In the genomic region with DNA sequence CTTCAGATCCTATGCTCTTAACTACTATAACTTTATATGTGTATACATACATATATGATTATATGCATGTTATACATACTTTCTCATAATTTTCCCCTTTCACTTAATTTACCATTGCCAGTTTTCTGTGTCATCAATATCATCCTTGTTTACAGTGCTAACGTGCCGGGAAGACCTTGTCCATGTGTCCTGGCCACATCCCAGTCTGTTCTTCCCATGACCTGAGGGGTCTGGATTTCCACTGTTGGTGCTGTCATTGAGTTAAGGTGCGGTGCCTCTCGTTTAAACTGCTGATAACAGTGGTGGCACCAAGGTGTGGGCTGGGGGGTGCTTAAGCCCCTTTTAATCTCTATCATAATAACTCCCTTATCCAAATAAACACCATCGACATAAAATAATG, we compare ENCODE assay signal across 22 cellular contexts. TPM values are rescaled to one million over a fixed set of nuclear protein-coding genes. Genes with fewer than 3 reads are reported as not detected.
DNase-seq lines count a peak whose midpoint lies in the region; ATAC-seq and TF ChIP-seq lines count a peak whose summit lies in the region.
"Had no signal": no experiment of that assay in that cellular context is flagged by ENCODE, and none has a peak within 500 bp of the region (broad histone marks: within the 10 kb centered on the region; RNA-seq: fewer than 3 reads in every experiment).

No MANE protein-coding gene starts in this region.

- H3K4me3 Mint-ChIP-seq in activated CD8-positive, alpha-beta T cell treated with anti-CD3 and anti-CD28 coated beads, Interleukin-2, amount 10 ng/mL, durations not matched to agents 7 days and 5 days = no peak overlapping the region
- no peak overlapping the region for H3K4me3 Mint-ChIP-seq in activated CD8-positive, alpha-beta T cell treated with anti-CD3 and anti-CD28 coated beads for 36 hours
- H3K4me3 Mint-ChIP-seq in T-helper 17 cell = no peak overlapping the region
- no peak overlapping the region for H3K4me3 Mint-ChIP-seq in stimulated activated effector memory CD8-positive, alpha-beta T cell treated with anti-CD3 and anti-CD28 coated beads, Interleukin-12 subunit alpha, Interleukin-12 subunit beta, amount 100 ng/mL, for 72 hours
- H3K4me3 Mint-ChIP-seq: type B pancreatic cell had no signal

- intact Hi-C loops in activated CD8-positive, alpha-beta T cell treated with anti-CD3 and anti-CD28 coated beads for 36 hours (cut with micrococcal nuclease) = no loop called here

- peaks cover 37% of the 10 kb centered on the region for H3K4me1 Mint-ChIP-seq in activated CD8-positive, alpha-beta T cell treated with anti-CD3 and anti-CD28 coated beads, Interleukin-2, amount 10 ng/mL, durations not matched to agents 7 days and 5 days (ENCODE audit: low read depth)
- peaks cover 32% of the 10 kb centered on the region for H3K4me1 Mint-ChIP-seq in activated CD8-positive, alpha-beta T cell treated with anti-CD3 and anti-CD28 coated beads for 36 hours (ENCODE audit: low read depth)
- H3K4me1 Mint-ChIP-seq in T-helper 17 cell = peaks cover 18% of the 10 kb centered on the region
- H3K4me1 Mint-ChIP-seq in stimulated activated effector memory CD8-positive, alpha-beta T cell treated with anti-CD3 and anti-CD28 coated beads, Interleukin-12 subunit alpha, Interleukin-12 subunit beta, amount 100 ng/mL, for 72 hours = peaks cover 29% of the 10 kb centered on the region

- no peaks in the 10 kb centered on the region for H3K27me3 Mint-ChIP-seq in activated CD8-positive, alpha-beta T cell treated with anti-CD3 and anti-CD28 coated beads, Interleukin-2, amount 10 ng/mL, durations not matched to agents 7 days and 5 days (ENCODE audit: low read depth)
- no peaks in the 10 kb centered on the region for H3K27me3 Mint-ChIP-seq in activated CD8-positive, alpha-beta T cell treated with anti-CD3 and anti-CD28 coated beads for 36 hours
- no peaks in the 10 kb centered on the region for H3K27me3 Mint-ChIP-seq in T-helper 17 cell
- H3K27me3 Mint-ChIP-seq: type B pancreatic cell had no signal

- POLR2A ChIA-PET in activated CD8-positive, alpha-beta T cell treated with anti-CD3 and anti-CD28 coated beads, Interleukin-2, amount 10 ng/mL, durations not matched to agents 7 days and 5 days (lab: Charles Lee) = interaction anchor here (2.2 kb wide), 1 partner anchor 12 kb away, joined by 11 read pairs; no protein-coding TSS in a partner anchor
- POLR2A ChIA-PET in activated CD8-positive, alpha-beta T cell treated with anti-CD3 and anti-CD28 coated beads for 36 hours (lab: Charles Lee) = interaction anchor here (0.7 to 1.3 kb wide), 2 partner anchors 8 to 23 kb away, joined by 3 read pairs; no protein-coding TSS in a partner anchor

- no peak for TF ChIP-seq RAD21 in liver (IDR thresholded peaks at IDR 0.05)

- peak overlapping the region; percentile 10 to 22 for H3K27ac ChIP-seq in liver (ENCODE audit: low read depth in 1 of 2, low read length in 2 of 2)
- H3K27ac ChIP-seq: BLaER1 had no signal

- 52% methylated on average over 5 of the region's 5 CpGs for WGBS in liver

- DNase-seq in activated CD8-positive, alpha-beta T cell treated with anti-CD3 and anti-CD28 coated beads, Interleukin-2, amount 10 ng/mL, durations not matched to agents 7 days and 5 days = no peak
- no peak for DNase-seq in activated CD8-positive, alpha-beta T cell treated with anti-CD3 and anti-CD28 coated beads for 36 hours
- DNase-seq in T-helper 17 cell (no peak), kidney tubule cell (ENCODE audit: low spot score) (no peak), OCI-M1 (lab: John Stamatoyannopoulos, UW) (no peak)
- peak in 1 of 2 donors; percentile 26 for DNase-seq in stimulated activated effector memory CD8-positive, alpha-beta T cell treated with anti-CD3 and anti-CD28 coated beads, Interleukin-12 subunit alpha, Interleukin-12 subunit beta, amount 100 ng/mL, for 72 hours (ENCODE audit: low spot score in 2 of 2)
- no peak for DNase-seq in stimulated activated CD4-positive, alpha-beta T cell treated with anti-CD3 and anti-CD28 coated beads, Interleukin-2, amount 100 ng/mL, for 48 hours
- DNase-seq: activated CD4-positive, alpha-beta T cell treated with anti-CD3 and anti-CD28 coated beads, Interleukin-2, amount 50 U/mL, for 4 hours; activated gamma-delta T cell treated with Interleukin-2 at 50 U/mL for 16 hours; activated T-cell treated with anti-CD3 and anti-CD28 coated beads for 4 hours; DMS 273 treated with DMSO at 0.1 percent for 48 hours; GDM1; GOT3; Karpas-422; kidney glomerular epithelial cell; NCI-H1092; NCI-H510A; RPMI8226 had no signal

- TF ChIP-seq CTCF in activated CD8-positive, alpha-beta T cell treated with anti-CD3 and anti-CD28 coated beads for 36 hours (IDR thresholded peaks at IDR 0.05) = no peak
- TF ChIP-seq CTCF in liver (IDR thresholded peaks at IDR 0.05; ENCODE audit: low read depth, low read length, missing input control) = no peak

- CTCF ChIA-PET in activated CD8-positive, alpha-beta T cell treated with anti-CD3 and anti-CD28 coated beads, Interleukin-2, amount 10 ng/mL, durations not matched to agents 7 days and 5 days (lab: Charles Lee) = interaction anchor here (1.4 to 1.8 kb wide), 2 partner anchors 8 to 10 kb away, joined by 4 to 5 read pairs; a partner anchor contains a TSS
- CTCF ChIA-PET in activated CD8-positive, alpha-beta T cell treated with anti-CD3 and anti-CD28 coated beads for 36 hours (lab: Charles Lee) = no interaction called here

- H3K4me3 ChIP-seq in liver (ENCODE audit: low read depth in 1 of 3, low read length in 3 of 3) = no peak overlapping the region
- H3K4me3 ChIP-seq: BLaER1, mucosa of descending colon had no signal

- no peak overlapping the region for H3K9ac ChIP-seq in liver (ENCODE audit: low read depth in 1 of 2, low read length in 2 of 2)
- H3K9ac ChIP-seq: BLaER1 had no signal

- no peaks in the 10 kb centered on the region for H3K36me3 ChIP-seq in liver (ENCODE audit: control insufficient read depth in 4 of 4, insufficient read depth in 3 of 4, low read depth in 1 of 4, low read length in 3 of 4)

- H3K27me3 ChIP-seq in liver (ENCODE audit: control insufficient read depth in 4 of 4, insufficient read depth in 4 of 4, low read length in 3 of 4) = no peaks in the 10 kb centered on the region
- H3K27me3 ChIP-seq: BLaER1 had no signal

- peak overlapping the region; percentile 12 for H3K27ac Mint-ChIP-seq in activated CD8-positive, alpha-beta T cell treated with anti-CD3 and anti-CD28 coated beads, Interleukin-2, amount 10 ng/mL, durations not matched to agents 7 days and 5 days
- no peak overlapping the region for H3K27ac Mint-ChIP-seq in activated CD8-positive, alpha-beta T cell treated with anti-CD3 and anti-CD28 coated beads for 36 hours
- H3K27ac Mint-ChIP-seq in T-helper 17 cell = peak overlapping the region; percentile 43
- H3K27ac Mint-ChIP-seq in stimulated activated effector memory CD8-positive, alpha-beta T cell treated with anti-CD3 and anti-CD28 coated beads, Interleukin-12 subunit alpha, Interleukin-12 subunit beta, amount 100 ng/mL, for 72 hours = peak overlapping the region; percentile 20
- H3K27ac Mint-ChIP-seq: type B pancreatic cell had no signal

- ATAC-seq in activated CD8-positive, alpha-beta T cell treated with anti-CD3 and anti-CD28 coated beads, Interleukin-2, amount 10 ng/mL, durations not matched to agents 7 days and 5 days = no peak
- no peak for ATAC-seq in activated CD8-positive, alpha-beta T cell treated with anti-CD3 and anti-CD28 coated beads for 36 hours
- no peak for ATAC-seq in T-helper 17 cell
- ATAC-seq in stimulated activated effector memory CD8-positive, alpha-beta T cell treated with anti-CD3 and anti-CD28 coated beads, Interleukin-12 subunit alpha, Interleukin-12 subunit beta, amount 100 ng/mL, for 72 hours = no peak

- H3K9me3 ChIP-seq in T-helper 17 cell (ENCODE audit: control insufficient read depth, low read length, poor library complexity, severe bottlenecking) (no peaks in the 10 kb centered on the region), liver (ENCODE audit: control insufficient read depth in 4 of 4, low read length in 3 of 4) (no peaks in the 10 kb centered on the region)
- H3K9me3 ChIP-seq: BLaER1, mucosa of descending colon had no signal

- peaks cover 31% of the 10 kb centered on the region for H3K36me3 Mint-ChIP-seq in activated CD8-positive, alpha-beta T cell treated with anti-CD3 and anti-CD28 coated beads, Interleukin-2, amount 10 ng/mL, durations not matched to agents 7 days and 5 days (ENCODE audit: low read depth)
- peaks cover 23% of the 10 kb centered on the region for H3K36me3 Mint-ChIP-seq in activated CD8-positive, alpha-beta T cell treated with anti-CD3 and anti-CD28 coated beads for 36 hours (ENCODE audit: low read depth)
- no peaks in the 10 kb centered on the region for H3K36me3 Mint-ChIP-seq in T-helper 17 cell (ENCODE audit: low read depth)
- H3K36me3 Mint-ChIP-seq in stimulated activated effector memory CD8-positive, alpha-beta T cell treated with anti-CD3 and anti-CD28 coated beads, Interleukin-12 subunit alpha, Interleukin-12 subunit beta, amount 100 ng/mL, for 72 hours = peaks cover 4% of the 10 kb centered on the region
- H3K36me3 Mint-ChIP-seq: type B pancreatic cell had no signal

- peaks cover 4 to 17% (median 11%) of the 10 kb centered on the region in 4 donors for H3K4me1 ChIP-seq in liver (ENCODE audit: control insufficient read depth in 4 of 4, insufficient read depth in 4 of 4, low read length in 3 of 4)

- no peaks in the 10 kb centered on the region for H3K9me3 Mint-ChIP-seq in activated CD8-positive, alpha-beta T cell treated with anti-CD3 and anti-CD28 coated beads, Interleukin-2, amount 10 ng/mL, durations not matched to agents 7 days and 5 days (ENCODE audit: insufficient read depth)
- no peaks in the 10 kb centered on the region for H3K9me3 Mint-ChIP-seq in activated CD8-positive, alpha-beta T cell treated with anti-CD3 and anti-CD28 coated beads for 36 hours
- no peaks in the 10 kb centered on the region for H3K9me3 Mint-ChIP-seq in stimulated activated effector memory CD8-positive, alpha-beta T cell treated with anti-CD3 and anti-CD28 coated beads, Interleukin-12 subunit alpha, Interleukin-12 subunit beta, amount 100 ng/mL, for 72 hours
- H3K9me3 Mint-ChIP-seq: type B pancreatic cell had no signal

TF ChIP-seq in liver, 16 proteins besides CTCF, POLR2A, EP300 and RAD21 (continues in another document):
- no peak for TF ChIP-seq HNF4G (IDR thresholded peaks at IDR 0.05)
- no peak for TF ChIP-seq SP1 (IDR thresholded peaks at IDR 0.05)
- TF ChIP-seq TAF1 (conservative IDR thresholded peaks at IDR 0.05) = no peak

RNA-seq across cellular contexts. Expression of a gene that starts 8.5 kb away (rescaled TPM):
- 1 to 10 TPM; 1.9 to 2.0 TPM for total RNA-seq in activated CD8-positive, alpha-beta T cell treated with anti-CD3 and anti-CD28 coated beads, Interleukin-2, amount 10 ng/mL, durations not matched to agents 7 days and 5 days
- total RNA-seq in activated CD8-positive, alpha-beta T cell treated with anti-CD3 and anti-CD28 coated beads for 36 hours = 1 to 10 TPM; 3.0 to 3.7 TPM
- total RNA-seq in T-helper 17 cell = 1 to 10 TPM; 1.2 to 2.3 TPM
- 1 to 10 TPM; 1.9 to 3.6 TPM for total RNA-seq in liver
- 1 to 10 TPM; 5.8 to 6.1 TPM for polyA plus RNA-seq in liver

RNA-seq across cellular contexts. Expression of a gene that starts 55.4 kb away (rescaled TPM):
- 100 to 1,000 TPM; 288 to 291 TPM for total RNA-seq in activated CD8-positive, alpha-beta T cell treated with anti-CD3 and anti-CD28 coated beads, Interleukin-2, amount 10 ng/mL, durations not matched to agents 7 days and 5 days
- total RNA-seq in activated CD8-positive, alpha-beta T cell treated with anti-CD3 and anti-CD28 coated beads for 36 hours = 100 to 1,000 TPM; 259 to 282 TPM
- total RNA-seq in T-helper 17 cell = 100 to 1,000 TPM in 1 of 2 donors, 10 to 100 TPM in 1; 77.9 to 113 TPM
- 10 to 100 TPM; 49.3 to 50.0 TPM for total RNA-seq in liver
- polyA plus RNA-seq in liver = 100 to 1,000 TPM; 104 to 114 TPM
